23 cellular contexts compared by ENCODE assay signal in genomic region chr5:77428033-77428432, GRCh38.
DNase-seq lines count a peak whose midpoint lies in the region; ATAC-seq and TF ChIP-seq lines count a peak whose summit lies in the region.
"Had no signal": no experiment of that assay in that cellular context is flagged by ENCODE, and none has a peak within 500 bp of the region (broad histone marks: within the 10 kb centered on the region; RNA-seq: fewer than 3 reads in every experiment).

No MANE protein-coding gene starts in this region.

- peak overlapping the region; percentile 36 for H3K4me3 Mint-ChIP-seq in HFFc6
- H3K4me3 Mint-ChIP-seq: activated naive CD8-positive, alpha-beta T cell; endodermal cell; natural killer cell treated with Interleukin-12 subunit alpha and Interleukin-12 subunit beta and Interleukin-15 and Interleukin-18, amount 100 ng/mL, for 72 hours; T-helper 1 cell treated with Interleukin-12 subunit alpha and Interleukin-12 subunit beta and Interleukin-4 antibody, amounts not matched to agents 30 μg/mL and 1 μg/mL, for 36 hours had no signal

- DNase-seq in AG08395 (ENCODE audit: low spot score) (peak; percentile 31), HFFc6 (no peak), fibroblast of peridontal ligament (ENCODE audit: extremely low read depth) (peak; percentile 88), stromal cell of bone marrow (ENCODE audit: low read depth) (peak; percentile 27), ureter (ENCODE audit: low spot score) (no peak)
- no peak for DNase-seq in activated CD4-positive, alpha-beta T cell treated with anti-CD3 and anti-CD28 coated beads, Interleukin-2, amount 50 U/mL, for 1 hour
- DNase-seq: activated CD8-positive, alpha-beta memory T cell treated with anti-CD3 and anti-CD28 coated beads for 24 hours; activated effector memory CD4-positive, alpha-beta T cell treated with Interleukin-2 at 50 U/mL for 16 hours; C1 segment of cervical spinal cord; COR-L47; cortex of kidney; endodermal cell; GDM1; left lung; NCI-H1436; NCI-H774; stimulated activated CD4-positive, alpha-beta T cell treated with anti-CD3 and anti-CD28 coated beads, Interleukin-2, amount 100 ng/mL, for 24 hours had no signal

- no peaks in the 10 kb centered on the region for H3K27me3 Mint-ChIP-seq in HFFc6 (ENCODE audit: insufficient read depth)
- H3K27me3 Mint-ChIP-seq: activated naive CD8-positive, alpha-beta T cell; natural killer cell treated with Interleukin-12 subunit alpha and Interleukin-12 subunit beta and Interleukin-15 and Interleukin-18, amount 100 ng/mL, for 72 hours had no signal

- H3K9me3 Mint-ChIP-seq in HFFc6, result peaks cover 2% of the 10 kb centered on the region; the same call in 1 of the 2 replicates
- H3K9me3 Mint-ChIP-seq: endodermal cell; natural killer cell treated with Interleukin-12 subunit alpha and Interleukin-12 subunit beta and Interleukin-15 and Interleukin-18, amount 100 ng/mL, for 72 hours had no signal

- ATAC-seq in HG02571 (IDR thresholded peaks at IDR 0.05; ENCODE audit: unreplicated experiment), result no peak
- ATAC-seq in HG03378 (IDR thresholded peaks at IDR 0.05; ENCODE audit: unreplicated experiment), result no peak
- ATAC-seq: A549; left lung; natural killer cell treated with Interleukin-12 subunit alpha and Interleukin-12 subunit beta and Interleukin-15 and Interleukin-18, amount 100 ng/mL, for 72 hours had no signal

- no peak for TF ChIP-seq CTCF in HFFc6 (IDR thresholded peaks at IDR 0.05)

- H3K36me3 Mint-ChIP-seq in HFFc6 (ENCODE audit: low read depth), result peaks cover 29% of the 10 kb centered on the region

- 0 out of 2 replicates have a peak overlapping the region, but pooled peaks have one; percentile 1 for H3K27ac Mint-ChIP-seq in HFFc6
- H3K27ac Mint-ChIP-seq: activated naive CD8-positive, alpha-beta T cell; endodermal cell; natural killer cell treated with Interleukin-12 subunit alpha and Interleukin-12 subunit beta and Interleukin-15 and Interleukin-18, amount 100 ng/mL, for 72 hours; T-helper 1 cell treated with Interleukin-12 subunit alpha and Interleukin-12 subunit beta and Interleukin-4 antibody, amounts not matched to agents 30 μg/mL and 1 μg/mL, for 36 hours had no signal

- peaks cover 79% of the 10 kb centered on the region for H3K4me1 Mint-ChIP-seq in HFFc6 (ENCODE audit: low read depth)

Comparison
In these comparisons a context has a peak if more than half of its experiments do, and no peak if none do; other contexts are left out.
1. DNase-seq: peak in AG08395 (single experiment), fibroblast of peridontal ligament (single experiment) and stromal cell of bone marrow (single experiment); none in HFFc6 (single experiment), activated CD4-positive, alpha-beta T cell treated with anti-CD3 and anti-CD28 coated beads, Interleukin-2, amount 50 U/mL, for 1 hour (single experiment) and ureter (single experiment).